Comparison of ENCODE assay signal across 9 cellular contexts in the genomic region with DNA sequence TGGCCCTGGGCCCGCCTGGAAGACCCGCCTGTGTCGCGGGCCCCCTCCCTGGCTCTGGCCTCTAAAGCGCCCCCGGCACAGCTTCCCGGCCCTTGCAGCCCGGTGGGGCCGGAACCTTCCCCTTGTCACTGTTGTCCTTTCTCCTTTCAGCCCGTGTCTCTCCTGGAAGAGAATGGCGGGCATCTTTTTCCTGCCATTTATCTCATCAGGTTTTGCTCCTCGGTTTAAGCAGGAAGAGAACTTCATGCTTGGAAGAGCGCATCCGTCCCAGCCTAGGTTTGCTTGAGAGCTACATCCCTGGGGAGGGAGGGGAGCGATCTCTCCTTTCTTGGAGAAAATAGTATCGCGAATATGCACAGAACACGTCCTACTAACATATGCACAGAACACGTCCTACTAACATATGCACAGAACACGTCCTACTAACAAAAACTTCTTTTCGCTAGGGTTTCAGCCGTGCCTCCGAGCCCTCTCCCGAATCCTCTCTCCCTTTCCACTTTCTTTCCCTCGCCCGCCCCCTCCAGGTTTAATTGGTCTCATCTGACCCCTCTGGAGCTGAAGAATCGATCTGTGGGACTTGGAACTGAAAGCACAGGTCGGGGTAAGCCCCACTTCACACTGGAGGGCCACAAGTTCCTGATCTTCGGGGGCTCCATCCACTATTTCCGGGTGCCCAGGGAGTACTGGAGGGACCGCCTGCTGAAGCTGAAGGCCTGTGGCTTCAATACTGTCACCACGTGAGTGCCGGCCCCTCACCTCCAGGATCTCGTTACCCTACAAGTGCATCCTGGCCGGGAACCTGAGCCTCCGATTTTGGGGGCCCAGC. TPM values are rescaled to one million over a fixed set of nuclear protein-coding genes. Genes with fewer than 3 reads are reported as not detected.
DNase-seq lines count a peak whose midpoint lies in the region; TF ChIP-seq lines count a peak whose summit lies in the region.
"Had no signal": no experiment of that assay in that cellular context is flagged by ENCODE, and none has a peak within 500 bp of the region (broad histone marks: within the 10 kb centered on the region; RNA-seq: fewer than 3 reads in every experiment).

No MANE protein-coding gene starts in this region.

- no peaks in the 10 kb centered on the region for H3K9me3 ChIP-seq in PC-9 (ENCODE audit: insufficient read depth, low read depth)

- no peaks in the 10 kb centered on the region for H3K9me2 ChIP-seq in PC-9 (ENCODE audit: insufficient read depth)

- no peak overlapping the region for H2AFZ ChIP-seq in PC-9

- H3K27ac ChIP-seq in skin epidermis (no peak overlapping the region), PC-9 (no peak overlapping the region)

- H3K9me3 Mint-ChIP-seq in T-helper 1 cell treated with Interleukin-12 subunit alpha and Interleukin-12 subunit beta and Interleukin-4 antibody, amounts not matched to agents 30 μg/mL and 1 μg/mL, for 36 hours: peaks cover 4% of the 10 kb centered on the region

- no TSS peak for BruUV-seq in PC-9 (replicated peaks; lab: Mats Ljungman, UMichigan)

- TF ChIP-seq CTCF in PC-9 (conservative IDR thresholded peaks at IDR 0.05): no peak

- no peaks in the 10 kb centered on the region for H3K36me3 ChIP-seq in PC-9 (ENCODE audit: low read depth)

- peak overlapping the region; percentile 89 for H3K4me3 ChIP-seq in iPS-11a (ENCODE audit: low read depth, low read length)
- peak overlapping the region in 5 of 7 experiments; percentile 37 to 56 (median 42) for H3K4me3 ChIP-seq in skin epidermis
- H3K4me3 ChIP-seq in PC-9: no peak overlapping the region

- H3K79me2 ChIP-seq in PC-9 (ENCODE audit: low read depth): no peaks in the 10 kb centered on the region

- no peaks in the 10 kb centered on the region for H3F3A ChIP-seq in PC-9 (ENCODE audit: insufficient read depth, low read depth)

- POLR2A ChIA-PET in PC-9 (lab: Charles Lee; ENCODE audit: unreplicated experiment): interaction anchor here (0.6 kb wide), 1 partner anchor 604 kb away, joined by 4 read pairs; no protein-coding TSS in a partner anchor

- H3K27me3 Mint-ChIP-seq in T-helper 1 cell treated with Interleukin-12 subunit alpha and Interleukin-12 subunit beta and Interleukin-4 antibody, amounts not matched to agents 30 μg/mL and 1 μg/mL, for 36 hours (ENCODE audit: low read depth): no peaks in the 10 kb centered on the region

- peaks cover 44% of the 10 kb centered on the region for H3K4me1 Mint-ChIP-seq in T-helper 1 cell treated with Interleukin-12 subunit alpha and Interleukin-12 subunit beta and Interleukin-4 antibody, amounts not matched to agents 30 μg/mL and 1 μg/mL, for 36 hours (ENCODE audit: low read depth)

- no peaks in the 10 kb centered on the region for H4K20me1 ChIP-seq in PC-9 (ENCODE audit: insufficient read depth)

- H3K27ac Mint-ChIP-seq in T-helper 1 cell treated with Interleukin-12 subunit alpha and Interleukin-12 subunit beta and Interleukin-4 antibody, amounts not matched to agents 30 μg/mL and 1 μg/mL, for 36 hours: peak overlapping the region; percentile 60

- no peak overlapping the region for H3K4me2 ChIP-seq in PC-9

- H3K4me3 Mint-ChIP-seq in T-helper 1 cell treated with Interleukin-12 subunit alpha and Interleukin-12 subunit beta and Interleukin-4 antibody, amounts not matched to agents 30 μg/mL and 1 μg/mL, for 36 hours: peak overlapping the region; percentile 83

- peaks cover 15% of the 10 kb centered on the region for H3K36me3 Mint-ChIP-seq in T-helper 1 cell treated with Interleukin-12 subunit alpha and Interleukin-12 subunit beta and Interleukin-4 antibody, amounts not matched to agents 30 μg/mL and 1 μg/mL, for 36 hours (ENCODE audit: low read depth)

- DNase-seq in T-helper 1 cell (no peak), D341Med (ENCODE audit: low spot score) (no peak), PC-9 (no peak), amniotic stem cell (lab: John Stamatoyannopoulos, UW) (no peak)
- DNase-seq in activated CD8-positive, alpha-beta memory T cell treated with anti-CD3 and anti-CD28 coated beads, Interleukin-2, amount 50 U/mL, for 48 hours: peak; percentile 48

- intact Hi-C loops in PC-9 (cut with micrococcal nuclease; ENCODE audit: unreplicated experiment): no loop called here

- H3K4me1 ChIP-seq in PC-9 (replicated peaks; ENCODE audit: insufficient read depth): no peaks in the 10 kb centered on the region

- CTCF ChIA-PET in PC-9 (lab: Charles Lee): no interaction called here

- H3K27me3 ChIP-seq in PC-9 (ENCODE audit: insufficient read depth, low read depth): peaks cover 5% of the 10 kb centered on the region; the same call in 1 of the 2 replicates

RNA-seq across cellular contexts. Expression of gene GLB1L3, which starts 1.2 kb away (rescaled TPM):
- not detected in 2 replicates for total RNA-seq in PC-9 (2021)
- total RNA-seq: skeletal muscle tissue had no signal

RNA-seq across cellular contexts. Expression of gene ACAD8, which starts 24.0 kb away (rescaled TPM):
- 16.1 and 17.2 TPM in 2 replicates for total RNA-seq in PC-9 (2021)

RNA-seq across cellular contexts. Expression of gene THYN1, which starts 24.2 kb away (rescaled TPM):
- total RNA-seq in PC-9 (2021): 29.8 and 41.2 TPM in 2 replicates

RNA-seq across cellular contexts. Expression of gene VPS26B, which starts 52.9 kb away (rescaled TPM):
- total RNA-seq in PC-9 (2021): 28.6 and 28.8 TPM in 2 replicates

RNA-seq across cellular contexts. Expression of gene NCAPD3, which starts 53.6 kb away (rescaled TPM):
- 40.6 and 49.6 TPM in 2 replicates for total RNA-seq in PC-9 (2021)
